ENCODE assay signal across 9 cellular contexts in the genomic region with DNA sequence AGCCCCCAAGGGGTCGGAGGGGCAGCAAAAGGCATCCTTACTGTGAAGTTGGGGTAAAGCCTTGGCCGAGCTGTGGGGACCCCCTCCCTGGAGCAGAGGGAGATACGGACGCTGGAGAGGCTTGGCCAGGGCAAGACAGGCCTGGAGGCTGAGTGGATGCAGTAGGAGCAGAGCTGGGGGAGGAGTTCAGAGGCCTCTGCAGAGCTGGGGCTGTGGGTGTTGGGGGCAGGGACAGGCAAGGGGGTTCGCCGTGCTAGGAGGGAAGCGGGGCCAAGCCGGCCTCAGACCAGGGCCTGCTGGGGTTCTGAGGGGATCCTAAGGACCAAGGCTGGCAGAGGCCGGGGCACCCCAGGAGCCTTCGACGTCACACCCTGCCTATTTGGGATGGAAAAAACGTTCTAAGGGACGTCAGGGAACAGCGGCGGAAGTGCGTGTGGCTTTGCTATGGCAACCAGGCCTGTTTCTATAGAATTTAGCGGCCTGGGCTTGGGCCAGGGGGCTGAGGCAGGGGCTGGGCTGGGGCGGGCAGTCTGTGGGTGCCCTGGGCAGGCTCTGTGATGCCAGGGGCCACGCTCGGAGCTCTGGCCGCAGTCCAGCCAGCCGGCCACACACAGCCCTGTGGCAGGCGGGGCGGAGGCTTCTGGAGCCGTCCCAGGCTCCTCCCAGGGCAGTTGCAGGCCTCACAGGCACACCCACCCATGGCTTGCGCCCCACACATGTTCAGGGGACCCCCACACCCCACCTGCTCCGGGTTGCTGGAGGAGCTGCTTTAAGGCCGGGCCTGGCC. TPM values are rescaled to one million over a fixed set of nuclear protein-coding genes. Genes with fewer than 3 reads are reported as not detected.
DNase-seq lines count a peak whose midpoint lies in the region; ATAC-seq and TF ChIP-seq lines count a peak whose summit lies in the region.
"Had no signal": no experiment of that assay in that cellular context is flagged by ENCODE, and none has a peak within 500 bp of the region (broad histone marks: within the 10 kb centered on the region; RNA-seq: fewer than 3 reads in every experiment).

No MANE protein-coding gene starts in this region.

- peaks cover 0 to 61% of the 10 kb centered on the region in 2 donors for H3K4me1 ChIP-seq in right atrium auricular region
- peaks cover 0 to 69% (median 67%) of the 10 kb centered on the region in 4 donors for H3K4me1 ChIP-seq in sigmoid colon

- intact Hi-C loops in sigmoid colon (cut with DNase I): loop anchor here (2.0 kb wide), 1 partner anchor 92 kb away; a partner anchor contains a TSS

- H3K27me3 Mint-ChIP-seq in activated T-cell treated with anti-CD3 and anti-CD28 coated beads, Interleukin-2, amount 50 U/mL, for 4 hours (ENCODE audit: low read depth): no peaks in the 10 kb centered on the region

- DNase-seq in Daoy (ENCODE audit: low read depth) (peak; percentile 45), right atrium auricular region (ENCODE audit: low spot score) (peak; percentile 71), sigmoid colon (peak; percentile 94), NCI-H128 (lab: John Stamatoyannopoulos, UW; ENCODE audit: unreplicated experiment) (no peak), HK-2 (ENCODE audit: unreplicated experiment) (no peak)
- DNase-seq in activated T-cell treated with anti-CD3 and anti-CD28 coated beads, Interleukin-2, amount 50 U/mL, for 4 hours: no peak

- H3K9me3 Mint-ChIP-seq in activated T-cell treated with anti-CD3 and anti-CD28 coated beads, Interleukin-2, amount 50 U/mL, for 4 hours: no peaks in the 10 kb centered on the region

- TF ChIP-seq POLR2A in sigmoid colon (IDR thresholded peaks at IDR 0.05): peak in 1 of 2 donors; percentile 37

- no peaks in the 10 kb centered on the region for H3K36me3 ChIP-seq in right atrium auricular region
- peaks cover 0 to 5% (median 0%) of the 10 kb centered on the region in 4 donors for H3K36me3 ChIP-seq in sigmoid colon

- peak in 3 of 4 donors; percentile 81 to 89 (median 81) for TF ChIP-seq EP300 in sigmoid colon (IDR thresholded peaks at IDR 0.05)

- H3K4me3 ChIP-seq in right atrium auricular region: peak overlapping the region in 1 of 2 donors; percentile 12
- H3K4me3 ChIP-seq in sigmoid colon: peak overlapping the region; percentile 27 to 46 (median 38)

- H3K27ac ChIP-seq in adipose tissue (ENCODE audit: low read depth, low read length) (peak overlapping the region; percentile 61), right atrium auricular region (peak overlapping the region; percentile 49 to 56), sigmoid colon (peak overlapping the region; percentile 90 to 96 (median 94))
- H3K27ac ChIP-seq: VCaP had no signal

- no peak for TF ChIP-seq CTCF in right atrium auricular region (IDR thresholded peaks at IDR 0.05)
- no peak for TF ChIP-seq CTCF in sigmoid colon (IDR thresholded peaks at IDR 0.05)

- WGBS in adipose tissue, 3 donors: 49 to 75% (median 60%) methylated on average over 27 to 28 of the region's 28 CpGs
- WGBS in sigmoid colon, 2 donors: 25 to 68% methylated on average over 28 of the region's 28 CpGs

- peaks cover 7% of the 10 kb centered on the region for H3K36me3 Mint-ChIP-seq in activated T-cell treated with anti-CD3 and anti-CD28 coated beads, Interleukin-2, amount 50 U/mL, for 4 hours (ENCODE audit: insufficient read depth)

- H3K4me1 Mint-ChIP-seq in activated T-cell treated with anti-CD3 and anti-CD28 coated beads, Interleukin-2, amount 50 U/mL, for 4 hours (ENCODE audit: low read depth): peaks cover 21% of the 10 kb centered on the region

- no peak overlapping the region for H3K4me3 Mint-ChIP-seq in activated T-cell treated with anti-CD3 and anti-CD28 coated beads, Interleukin-2, amount 50 U/mL, for 4 hours

- no peak for ATAC-seq in HG03108 (IDR thresholded peaks at IDR 0.05; ENCODE audit: unreplicated experiment)
- no peak for ATAC-seq in activated T-cell treated with anti-CD3 and anti-CD28 coated beads, Interleukin-2, amount 50 U/mL, for 4 hours

- H3K9me3 ChIP-seq in right atrium auricular region (no peaks in the 10 kb centered on the region), sigmoid colon (no peaks in the 10 kb centered on the region)

- H3K27me3 ChIP-seq in right atrium auricular region: no peaks in the 10 kb centered on the region
- H3K27me3 ChIP-seq in sigmoid colon: no peaks in the 10 kb centered on the region

RNA-seq across cellular contexts. Expression of a gene that starts 3.7 kb away (rescaled TPM):
- total RNA-seq in Daoy (2014; rRNA removed; shearing (Covaris generic)): 43.4 and 45.5 TPM in 2 replicates
- polyA plus RNA-seq in adipose tissue: 10 to 100 TPM; 24.3 to 42.1 (median 42.0) TPM
- 10 to 100 TPM; 16.1 to 27.0 TPM for total RNA-seq in right atrium auricular region
- 10 to 100 TPM; 30.3 to 46.3 (median 34.9) TPM for total RNA-seq in sigmoid colon
- 10 to 100 TPM; 45.0 to 65.1 (median 63.6) TPM for polyA plus RNA-seq in sigmoid colon
- 100 to 1,000 TPM in 2 of 3 donors, 10 to 100 TPM in 1; 95.6 to 110 (median 102) TPM for total RNA-seq in activated T-cell treated with anti-CD3 and anti-CD28 coated beads, Interleukin-2, amount 50 U/mL, for 4 hours

RNA-seq across cellular contexts. Expression of a gene that starts 10.8 kb away (rescaled TPM):
- 0.11 and 0.21 TPM in 2 replicates for total RNA-seq in Daoy (2014; rRNA removed; shearing (Covaris generic))
- polyA plus RNA-seq in adipose tissue: 10 to 100 TPM in 1 of 3 donors, 1 to 10 TPM in 2; 1.4 to 24.8 (median 1.9) TPM
- total RNA-seq in right atrium auricular region: 1 to 10 TPM in 1 of 2 donors, under 1 TPM in 1; 0.31 to 1.4 TPM
- total RNA-seq in sigmoid colon: 1 to 10 TPM in 2 of 4 donors, under 1 TPM in 1, not detected in 1; 0.68 to 3.0 (median 1.8) TPM
- polyA plus RNA-seq in sigmoid colon: 10 to 100 TPM; 13.9 to 18.8 (median 16.2) TPM
- total RNA-seq in activated T-cell treated with anti-CD3 and anti-CD28 coated beads, Interleukin-2, amount 50 U/mL, for 4 hours: not detected

RNA-seq across cellular contexts. Expression of a gene that starts 23.5 kb away (rescaled TPM):
- total RNA-seq in Daoy (2014; rRNA removed; shearing (Covaris generic)): 12.0 and 46.5 TPM in 2 replicates
- polyA plus RNA-seq in adipose tissue (10 to 100 TPM; 36.9 to 89.6 (median 83.7) TPM), sigmoid colon (10 to 100 TPM; 10.6 to 61.4 (median 11.4) TPM)
- total RNA-seq in right atrium auricular region (100 to 1,000 TPM; 218 to 276 TPM), sigmoid colon (100 to 1,000 TPM in 2 of 4 donors, 10 to 100 TPM in 2; 81.6 to 372 (median 134) TPM)
- total RNA-seq in activated T-cell treated with anti-CD3 and anti-CD28 coated beads, Interleukin-2, amount 50 U/mL, for 4 hours: 100 to 1,000 TPM; 100 to 118 (median 104) TPM

RNA-seq across cellular contexts. Expression of a gene that starts 37.2 kb away (rescaled TPM):
- 0.06 TPM in 1 of 2 replicates, not detected in the other for total RNA-seq in Daoy (2014; rRNA removed; shearing (Covaris generic))
- polyA plus RNA-seq in adipose tissue (under 1 TPM; 0.22 to 0.35 (median 0.30) TPM), sigmoid colon (under 1 TPM; under 0.01 to 0.44 (median 0.23) TPM)
- total RNA-seq in right atrium auricular region (1 to 10 TPM; 3.5 to 4.3 TPM), sigmoid colon (under 1 TPM in 3 of 4 donors, not detected in 1; 0.27 to 0.55 (median 0.36) TPM)
- 1 to 10 TPM in 1 of 3 donors, under 1 TPM in 2; 0.14 to 1.5 (median 0.34) TPM for total RNA-seq in activated T-cell treated with anti-CD3 and anti-CD28 coated beads, Interleukin-2, amount 50 U/mL, for 4 hours

RNA-seq across cellular contexts. Expression of a gene that starts 46.0 kb away (rescaled TPM):
- total RNA-seq in Daoy (2014; rRNA removed; shearing (Covaris generic)): 12.1 and 19.3 TPM in 2 replicates
- polyA plus RNA-seq in adipose tissue: 10 to 100 TPM; 53.8 to 56.0 (median 53.9) TPM
- total RNA-seq in right atrium auricular region: 10 to 100 TPM; 35.6 to 45.0 TPM
- total RNA-seq in sigmoid colon: 10 to 100 TPM; 30.6 to 48.5 (median 37.1) TPM
- polyA plus RNA-seq in sigmoid colon: 10 to 100 TPM; 41.4 to 58.7 (median 42.0) TPM
- total RNA-seq in activated T-cell treated with anti-CD3 and anti-CD28 coated beads, Interleukin-2, amount 50 U/mL, for 4 hours: 10 to 100 TPM; 73.6 to 88.0 (median 84.8) TPM

Comparison
In these comparisons a context has a peak if more than half of its experiments do, and no peak if none do; other contexts are left out.
1. DNase-seq: peak in Daoy (single experiment), right atrium auricular region (single experiment) and sigmoid colon (single experiment); none in NCI-H128 (single experiment), HK-2 (single experiment) and activated T-cell treated with anti-CD3 and anti-CD28 coated beads, Interleukin-2, amount 50 U/mL, for 4 hours (single experiment).
2. Peak in every context shown above with its lines, with median percentiles within 50 percentile points of each other: H3K27ac ChIP-seq.